ENCODE assay signal across 8 cellular contexts in genomic region chr7:29588900-29589696, GRCh38. TPM values are rescaled to one million over a fixed set of nuclear protein-coding genes. Genes with fewer than 3 reads are reported as not detected.
A peak's percentile ranks its signal among the peaks of the same experiment; 100 is the strongest.
DNase-seq lines count a peak whose midpoint lies in the region; ATAC-seq, FAIRE-seq and TF ChIP-seq lines count a peak whose summit lies in the region.

No MANE protein-coding gene starts in this region.

- H3K27me3 ChIP-seq in heart right ventricle (no peaks in the 10 kb centered on the region), spleen (replicated peaks in 1 of 7) (peaks cover 0 to 6% (median 0%) of the 10 kb centered on the region in 7 donors)

- no peak overlapping the region for H3K4me3 Mint-ChIP-seq in activated CD4-positive, alpha-beta memory T cell treated with anti-CD3 and anti-CD28 coated beads for 36 hours

- H3K4me1 Mint-ChIP-seq in activated CD4-positive, alpha-beta memory T cell treated with anti-CD3 and anti-CD28 coated beads for 36 hours (ENCODE audit: low read depth) = peaks cover 4% of the 10 kb centered on the region

- peaks cover 5% of the 10 kb centered on the region for H3K27me3 Mint-ChIP-seq in activated CD4-positive, alpha-beta memory T cell treated with anti-CD3 and anti-CD28 coated beads for 36 hours

- 69 to 70% methylated on average over 8 of the region's 8 CpGs for WGBS in heart right ventricle, 2 donors
- WGBS in spleen, 5 donors = 23 to 49% (median 37%) methylated on average over 8 of the region's 8 CpGs

- TF ChIP-seq POLR2A in H54 (IDR thresholded peaks at IDR 0.05; ENCODE audit: low read depth, low read length) (no peak), spleen (IDR thresholded peaks at IDR 0.05) (no peak)

- H3K9me3 ChIP-seq in heart right ventricle (no peaks in the 10 kb centered on the region), spleen (no peaks in the 10 kb centered on the region)

- FAIRE-seq in H54 (lab: Jason Lieb, UNC) = peak; percentile 88

- H3K27ac ChIP-seq in heart right ventricle = no peak overlapping the region
- no peak overlapping the region for H3K27ac ChIP-seq in spleen

- POLR2A ChIA-PET in activated CD4-positive, alpha-beta memory T cell treated with anti-CD3 and anti-CD28 coated beads for 36 hours (lab: Charles Lee) = no interaction called here

- H3K36me3 Mint-ChIP-seq in activated CD4-positive, alpha-beta memory T cell treated with anti-CD3 and anti-CD28 coated beads for 36 hours = no peaks in the 10 kb centered on the region

- H3K4me3 ChIP-seq in heart right ventricle (no peak overlapping the region), spleen (peak overlapping the region in 1 of 8 donors; percentile 27)

- intact Hi-C loops in activated CD4-positive, alpha-beta memory T cell treated with anti-CD3 and anti-CD28 coated beads for 36 hours (cut with micrococcal nuclease) = no loop called here
- intact Hi-C loops in heart right ventricle (cut with DNase I) (no loop called here), spleen (cut with DNase I; ENCODE audit: low total_unique reads) (no loop called here)

- CTCF ChIA-PET in activated CD4-positive, alpha-beta memory T cell treated with anti-CD3 and anti-CD28 coated beads for 36 hours (lab: Charles Lee) = interaction anchor here (0.7 to 1.1 kb wide), 5 partner anchors 9 to 37 kb away, joined by 3 to 5 read pairs (median 3); no protein-coding TSS in a partner anchor

- TF ChIP-seq CTCF in heart right ventricle (IDR thresholded peaks at IDR 0.05) = peak; percentile 55 to 88 (median 77)
- peak in 10 of 11 experiments; percentile 45 to 89 (median 71) for TF ChIP-seq CTCF in spleen (IDR thresholded peaks at IDR 0.05 in 8 of 11, conservative IDR thresholded peaks at IDR 0.05 in 3 of 11)

- no peaks in the 10 kb centered on the region for H3K4me1 ChIP-seq in heart right ventricle
- H3K4me1 ChIP-seq in spleen = peaks cover 0 to 8% (median 0%) of the 10 kb centered on the region in 6 donors

- H3K36me3 ChIP-seq in heart right ventricle = no peaks in the 10 kb centered on the region
- no peaks in the 10 kb centered on the region for H3K36me3 ChIP-seq in spleen

- H3K9me3 Mint-ChIP-seq in activated CD4-positive, alpha-beta memory T cell treated with anti-CD3 and anti-CD28 coated beads for 36 hours = no peaks in the 10 kb centered on the region

- peak; percentile 8 for DNase-seq in stimulated activated CD4-positive, alpha-beta T cell treated with anti-CD3 and anti-CD28 coated beads, Interleukin-4, amount 100 ng/mL, for 24 hours
- DNase-seq in stimulated activated CD4-positive, alpha-beta T cell treated with anti-CD3 and anti-CD28 coated beads, Interleukin-2, amount 100 ng/mL, for 48 hours = no peak
- DNase-seq in H54 (ENCODE audit: insufficient read length, low spot score) (peak; percentile 57), LoVo (ENCODE audit: low spot score) (peak; percentile 83), heart right ventricle (peak in 1 of 2 donors; percentile 29), spleen (no peak)
- DNase-seq in activated CD4-positive, alpha-beta memory T cell treated with anti-CD3 and anti-CD28 coated beads for 36 hours = peak; percentile 34

- no peak overlapping the region for H3K27ac Mint-ChIP-seq in activated CD4-positive, alpha-beta memory T cell treated with anti-CD3 and anti-CD28 coated beads for 36 hours

- ATAC-seq in heart right ventricle = peak in 2 of 8 donors; percentile 22 to 56
- ATAC-seq in HG03097 (IDR thresholded peaks at IDR 0.05; ENCODE audit: low FRiP score, unreplicated experiment) = no peak

RNA-seq across cellular contexts. Expression of gene PRR15, which starts 25.5 kb away (rescaled TPM):
- total RNA-seq in activated CD4-positive, alpha-beta memory T cell treated with anti-CD3 and anti-CD28 coated beads for 36 hours = not detected
- under 1 TPM in 5 of 10 donors, not detected in 5; 0.14 to 0.49 (median 0.23) TPM for total RNA-seq in heart right ventricle
- under 1 TPM; 0.29 to 0.42 TPM for polyA plus RNA-seq in heart right ventricle
- not detected for total RNA-seq in spleen
- polyA plus RNA-seq in spleen = under 1 TPM in 2 of 3 donors, not detected in 1; 0.06 to 0.11 TPM

Comparison
In these comparisons a context has a peak if more than half of its experiments do, and no peak if none do; other contexts are left out.
1. DNase-seq: peak in stimulated activated CD4-positive, alpha-beta T cell treated with anti-CD3 and anti-CD28 coated beads, Interleukin-4, amount 100 ng/mL, for 24 hours (single experiment), H54 (single experiment), LoVo (single experiment) and activated CD4-positive, alpha-beta memory T cell treated with anti-CD3 and anti-CD28 coated beads for 36 hours (single experiment); none in stimulated activated CD4-positive, alpha-beta T cell treated with anti-CD3 and anti-CD28 coated beads, Interleukin-2, amount 100 ng/mL, for 48 hours (0 of 2) and spleen (single experiment).